ENCODE assay signal across 10 cellular contexts in the genomic region with DNA sequence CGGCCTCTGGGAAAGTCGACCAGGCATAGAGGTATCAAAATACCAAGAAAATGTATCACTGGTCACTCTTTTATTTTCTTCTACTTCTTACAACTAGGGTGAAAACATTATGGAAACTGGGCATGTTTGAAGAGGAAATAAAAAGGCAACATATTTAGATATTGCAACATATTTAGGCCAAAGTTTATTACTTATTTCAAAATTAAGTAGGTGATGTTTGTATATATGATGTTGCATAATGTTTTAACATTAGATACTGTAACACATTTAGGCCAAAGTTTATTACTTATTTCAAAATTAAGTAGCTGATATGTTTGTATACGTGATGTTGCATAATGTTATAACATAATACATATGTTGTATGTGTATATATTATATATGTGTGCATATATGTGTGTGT.
"Had no signal": no experiment of that assay in that cellular context is flagged by ENCODE, and none has a peak within 500 bp of the region (broad histone marks: within the 10 kb centered on the region; RNA-seq: fewer than 3 reads in every experiment).

No MANE protein-coding gene starts in this region.

- H3K9me3 ChIP-seq: HAP-1 had no signal

- DNase-seq: GOT3, H7, HFFc6, KG1 had no signal

- H3K9ac ChIP-seq: GM23248 had no signal

- H3K36me3 ChIP-seq: HAP-1 had no signal

- H3K27ac ChIP-seq: GM23248, HL-60 had no signal

- ATAC-seq: HCT116, HepG2, K562 had no signal

- H3K4me3 ChIP-seq: GM23248, HAP-1, K562 had no signal

- FAIRE-seq: HepG2, K562 had no signal

- H3K4me1 ChIP-seq: HAP-1 had no signal
